In the genomic region with DNA sequence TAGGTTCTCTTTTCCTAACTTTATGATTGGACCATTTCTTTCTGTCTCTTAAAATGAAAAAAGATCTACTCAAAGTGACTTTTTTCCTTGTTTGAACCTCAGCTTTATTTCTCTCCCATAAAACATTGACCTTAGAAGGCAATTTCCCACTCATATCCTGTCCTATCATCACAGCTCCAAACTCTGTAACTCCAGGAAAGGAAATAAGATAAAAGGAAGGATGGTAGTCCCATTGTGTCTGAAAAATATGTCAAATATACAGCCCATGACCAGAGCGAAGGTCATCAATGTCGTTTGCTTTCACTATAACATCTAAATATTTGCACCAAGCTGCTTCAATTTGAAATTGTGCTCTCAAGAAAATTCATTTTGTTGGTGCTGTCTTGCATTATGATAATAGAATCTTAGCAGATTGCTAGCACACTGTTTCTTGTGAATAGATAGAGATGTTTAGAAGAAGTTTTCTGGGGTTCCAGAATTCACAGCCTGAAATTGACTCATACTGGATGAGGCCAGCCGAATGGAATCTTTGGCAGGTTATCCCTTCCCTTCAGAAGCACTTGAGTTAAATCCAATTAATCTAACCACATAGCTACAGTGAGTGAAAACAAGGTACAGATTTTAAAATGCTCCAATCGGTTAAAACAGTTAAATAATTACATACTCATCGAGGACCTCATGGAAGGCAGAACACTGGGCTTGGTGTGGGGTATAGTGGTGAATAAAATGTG, we compare ENCODE assay signal across 12 cellular contexts.
A peak's percentile ranks its signal among the peaks of the same experiment; 100 is the strongest.
DNase-seq lines count a peak whose midpoint lies in the region; ATAC-seq and TF ChIP-seq lines count a peak whose summit lies in the region.
"Had no signal": no experiment of that assay in that cellular context is flagged by ENCODE, and none has a peak within 500 bp of the region (broad histone marks: within the 10 kb centered on the region; RNA-seq: fewer than 3 reads in every experiment).

No MANE protein-coding gene starts in this region.

- DNase-seq in H4 (ENCODE audit: low spot score) (peak; percentile 2), brain microvascular endothelial cell (peak; percentile 83), right cardiac atrium (no peak), NCI-H2107 (lab: John Stamatoyannopoulos, UW) (no peak), NCI-H2081 (lab: John Stamatoyannopoulos, UW) (no peak), D341Med (ENCODE audit: low spot score) (no peak)
- DNase-seq in activated CD8-positive, alpha-beta T cell treated with anti-CD3 and anti-CD28 coated beads, Interleukin-2, amount 10 ng/mL, durations not matched to agents 7 days and 5 days: no peak
- DNase-seq: DMS53, lower lobe of right lung, SIG-M5 had no signal

- no peak overlapping the region for H3K4me3 Mint-ChIP-seq in activated CD8-positive, alpha-beta T cell treated with anti-CD3 and anti-CD28 coated beads, Interleukin-2, amount 10 ng/mL, durations not matched to agents 7 days and 5 days
- H3K4me3 Mint-ChIP-seq: dendritic cell treated with granulocyte-macrophage colony-stimulating factor and Interleukin-4, amounts not matched to agents 40 ng/mL and 50 ng/mL, for 4 days had no signal

- WGBS in right cardiac atrium: 49% methylated on average over 5 of the region's 5 CpGs

- ATAC-seq in right cardiac atrium: peak; percentile 50 to 65
- no peak for ATAC-seq in activated CD8-positive, alpha-beta T cell treated with anti-CD3 and anti-CD28 coated beads, Interleukin-2, amount 10 ng/mL, durations not matched to agents 7 days and 5 days

- H3K4me1 Mint-ChIP-seq in activated CD8-positive, alpha-beta T cell treated with anti-CD3 and anti-CD28 coated beads, Interleukin-2, amount 10 ng/mL, durations not matched to agents 7 days and 5 days (ENCODE audit: low read depth): no peaks in the 10 kb centered on the region

- POLR2A ChIA-PET in activated CD8-positive, alpha-beta T cell treated with anti-CD3 and anti-CD28 coated beads, Interleukin-2, amount 10 ng/mL, durations not matched to agents 7 days and 5 days (lab: Charles Lee): interaction anchor here (0.6 kb wide), 1 partner anchor 781 kb away, joined by 3 read pairs; no protein-coding TSS in a partner anchor

- H3K27ac Mint-ChIP-seq in activated CD8-positive, alpha-beta T cell treated with anti-CD3 and anti-CD28 coated beads, Interleukin-2, amount 10 ng/mL, durations not matched to agents 7 days and 5 days: no peak overlapping the region
- H3K27ac Mint-ChIP-seq: dendritic cell treated with granulocyte-macrophage colony-stimulating factor and Interleukin-4, amounts not matched to agents 40 ng/mL and 50 ng/mL, for 4 days had no signal

- H3K4me3 ChIP-seq in brain microvascular endothelial cell (ENCODE audit: low read depth, low read length) (no peak overlapping the region), right cardiac atrium (ENCODE audit: low read length) (no peak overlapping the region), stomach smooth muscle (ENCODE audit: low read length in 2 of 2) (no peak overlapping the region)
- H3K4me3 ChIP-seq: lower lobe of right lung had no signal

- peak overlapping the region in 1 of 2 donors; percentile 37 for H3K9ac ChIP-seq in stomach smooth muscle (ENCODE audit: low read length in 2 of 2)

- TF ChIP-seq CTCF in brain microvascular endothelial cell (IDR thresholded peaks at IDR 0.05; ENCODE audit: low read depth, low read length, missing control alignments): no peak

- no peaks in the 10 kb centered on the region for H3K27me3 Mint-ChIP-seq in activated CD8-positive, alpha-beta T cell treated with anti-CD3 and anti-CD28 coated beads, Interleukin-2, amount 10 ng/mL, durations not matched to agents 7 days and 5 days (ENCODE audit: low read depth)
- H3K27me3 Mint-ChIP-seq: dendritic cell treated with granulocyte-macrophage colony-stimulating factor and Interleukin-4, amounts not matched to agents 40 ng/mL and 50 ng/mL, for 4 days had no signal

- intact Hi-C loops in right cardiac atrium (cut with DNase I): loop anchor here in 1 of 4 donors (10.0 kb wide), 1 partner anchor 96 kb away; a partner anchor contains a TSS

- no peaks in the 10 kb centered on the region for H3K36me3 Mint-ChIP-seq in activated CD8-positive, alpha-beta T cell treated with anti-CD3 and anti-CD28 coated beads, Interleukin-2, amount 10 ng/mL, durations not matched to agents 7 days and 5 days (ENCODE audit: low read depth)

- in situ Hi-C loops in brain microvascular endothelial cell (cut with HindIII; ENCODE audit: low pct_ligation_motif_present, low sequenced_read_pairs): no loop called here

- H3K27ac ChIP-seq in brain microvascular endothelial cell: peak overlapping the region; percentile 86
- no peak overlapping the region for H3K27ac ChIP-seq in right cardiac atrium (ENCODE audit: low read length)
- H3K27ac ChIP-seq in stomach smooth muscle (ENCODE audit: low read length): peak overlapping the region; percentile 72
- H3K27ac ChIP-seq: lower lobe of right lung had no signal

- no peaks in the 10 kb centered on the region for H3K27me3 ChIP-seq in brain microvascular endothelial cell (replicated peaks)
- H3K27me3 ChIP-seq in right cardiac atrium (ENCODE audit: control insufficient read depth, insufficient read depth): no peaks in the 10 kb centered on the region
- no peaks in the 10 kb centered on the region for H3K27me3 ChIP-seq in stomach smooth muscle (ENCODE audit: control insufficient read depth in 1 of 2, insufficient read depth in 2 of 2, low read length in 2 of 2)

- H3K4me1 ChIP-seq in right cardiac atrium (ENCODE audit: control insufficient read depth, insufficient read depth, low read length): peaks cover 6% of the 10 kb centered on the region
- peaks cover 34% of the 10 kb centered on the region for H3K4me1 ChIP-seq in stomach smooth muscle (ENCODE audit: control insufficient read depth, insufficient read depth, low read length)

- H3K9me3 Mint-ChIP-seq in activated CD8-positive, alpha-beta T cell treated with anti-CD3 and anti-CD28 coated beads, Interleukin-2, amount 10 ng/mL, durations not matched to agents 7 days and 5 days (ENCODE audit: insufficient read depth): no peaks in the 10 kb centered on the region
- H3K9me3 Mint-ChIP-seq: dendritic cell treated with granulocyte-macrophage colony-stimulating factor and Interleukin-4, amounts not matched to agents 40 ng/mL and 50 ng/mL, for 4 days had no signal

- no peaks in the 10 kb centered on the region for H3K9me3 ChIP-seq in right cardiac atrium (ENCODE audit: control insufficient read depth, low read length)
- no peaks in the 10 kb centered on the region for H3K9me3 ChIP-seq in stomach smooth muscle (ENCODE audit: control insufficient read depth in 2 of 2, low read length in 2 of 2)
- H3K9me3 ChIP-seq: lower lobe of right lung had no signal

- CTCF ChIA-PET in activated CD8-positive, alpha-beta T cell treated with anti-CD3 and anti-CD28 coated beads, Interleukin-2, amount 10 ng/mL, durations not matched to agents 7 days and 5 days (lab: Charles Lee): no interaction called here

- H3K36me3 ChIP-seq in brain microvascular endothelial cell (replicated peaks) (peaks cover 23% of the 10 kb centered on the region), stomach smooth muscle (ENCODE audit: control insufficient read depth in 2 of 2, insufficient read depth in 2 of 2, low read length in 2 of 2) (peaks cover 8 to 11% of the 10 kb centered on the region in 2 donors)

Comparison
In these comparisons a context has a peak if more than half of its experiments do, and no peak if none do; other contexts are left out.
1. DNase-seq: peak in H4 (single experiment) and brain microvascular endothelial cell (single experiment); none in right cardiac atrium (0 of 3), NCI-H2107 (single experiment), NCI-H2081 (0 of 2), D341Med (single experiment) and activated CD8-positive, alpha-beta T cell treated with anti-CD3 and anti-CD28 coated beads, Interleukin-2, amount 10 ng/mL, durations not matched to agents 7 days and 5 days (single experiment).